Comparison of ENCODE assay signal across 9 cellular contexts in genomic region chr11:7548659-7549283, GRCh38. TPM values are rescaled to one million over a fixed set of nuclear protein-coding genes. Genes with fewer than 3 reads are reported as not detected.
DNase-seq lines count a peak whose midpoint lies in the region; ATAC-seq and TF ChIP-seq lines count a peak whose summit lies in the region.
"Had no signal": no experiment of that assay in that cellular context is flagged by ENCODE, and none has a peak within 500 bp of the region (broad histone marks: within the 10 kb centered on the region; RNA-seq: fewer than 3 reads in every experiment).

No MANE protein-coding gene starts in this region.

- H3K4me1 Mint-ChIP-seq in Calu3 (ENCODE audit: low read depth, unreplicated experiment) = no peaks in the 10 kb centered on the region

- ATAC-seq in GM19023 (IDR thresholded peaks at IDR 0.05; ENCODE audit: unreplicated experiment) = peak; percentile 82
- peak; percentile 90 for ATAC-seq in HG03064 (IDR thresholded peaks at IDR 0.05; ENCODE audit: low read depth, unreplicated experiment)
- ATAC-seq in mucosa of descending colon = peak; percentile 92

- peak; percentile 34 for TF ChIP-seq CTCF in Calu3 (IDR thresholded peaks at IDR 0.05; ENCODE audit: unreplicated experiment)
- peak; percentile 59 for TF ChIP-seq CTCF in mucosa of descending colon (IDR thresholded peaks at IDR 0.05)

- H3K27me3 Mint-ChIP-seq in Calu3 (ENCODE audit: unreplicated experiment) = no peaks in the 10 kb centered on the region

- no peaks in the 10 kb centered on the region for H3K36me3 ChIP-seq in mucosa of descending colon (ENCODE audit: low read depth)

- H3K4me3 Mint-ChIP-seq in Calu3 (ENCODE audit: low read depth, unreplicated experiment) = no peak overlapping the region
- H3K4me3 Mint-ChIP-seq: brain had no signal

- no peaks in the 10 kb centered on the region for H3K9me3 ChIP-seq in mucosa of descending colon

- CTCF ChIA-PET in Calu3 (lab: Charles Lee) = interaction anchor here (0.9 to 1.6 kb wide), 3 partner anchors 9 to 117 kb away, joined by 3 to 5 read pairs (median 4); no protein-coding TSS in a partner anchor

- BruUV-seq in Calu3 (replicated peaks; lab: Mats Ljungman, UMichigan) = no TSS peak

- peaks cover 6% of the 10 kb centered on the region for H3K4me1 ChIP-seq in mucosa of descending colon (ENCODE audit: low read depth)

- intact Hi-C loops in Calu3 (cut with micrococcal nuclease; ENCODE audit: unreplicated experiment) (no loop called here), mucosa of descending colon (cut with DNase I, micrococcal nuclease) (loop anchor here in 1 of 2 donors (2.0 kb wide), 1 partner anchor 40 kb away; no protein-coding TSS in a partner anchor)

- H3K36me3 Mint-ChIP-seq in Calu3 (ENCODE audit: insufficient read depth, unreplicated experiment) = no peaks in the 10 kb centered on the region
- H3K36me3 Mint-ChIP-seq: brain had no signal

- H3K4me3 ChIP-seq in mucosa of descending colon = no peak overlapping the region

- H3K27ac Mint-ChIP-seq in Calu3 (ENCODE audit: unreplicated experiment) = no peak overlapping the region
- H3K27ac Mint-ChIP-seq: brain had no signal

- H3K9me3 Mint-ChIP-seq in Calu3 (ENCODE audit: low read depth, unreplicated experiment) = no peaks in the 10 kb centered on the region
- H3K9me3 Mint-ChIP-seq: brain had no signal

- DNase-seq in Calu3 = peak; percentile 44
- peak; percentile 20 for DNase-seq in UCSD-AML1 (lab: John Stamatoyannopoulos, UW; ENCODE audit: unreplicated experiment)
- DNase-seq in mucosa of descending colon = peak in 2 of 3 donors; percentile 78
- no peak for DNase-seq in SK-N-DZ (ENCODE audit: low spot score)
- DNase-seq in NCI-H187 treated with DMSO at 0.1 percent for 48 hours (lab: John Stamatoyannopoulos, UW) = no peak
- no peak for DNase-seq in stimulated activated CD4-positive, alpha-beta T cell treated with anti-CD3 and anti-CD28 coated beads, Interleukin-4, amount 100 ng/mL, for 1 hour

RNA-seq across cellular contexts. Expression of gene PPFIBP2, which starts 35.0 kb away (rescaled TPM):
- 28.5 and 51.8 TPM in 2 replicates for total RNA-seq in Calu3 (2022)
- 10 to 100 TPM; 40.1 to 83.5 (median 69.2) TPM for total RNA-seq in mucosa of descending colon
- 0.14 and 0.23 TPM in 2 replicates for polyA plus RNA-seq in SK-N-DZ (2014; cell fraction: cytosol; rRNA removed)
- polyA plus RNA-seq in SK-N-DZ (2014; cell fraction: nucleus; rRNA removed) = not detected in 2 replicates

Comparison
In these comparisons a context has a peak if more than half of its experiments do, and no peak if none do; other contexts are left out.
1. DNase-seq: peak in Calu3 (single experiment), UCSD-AML1 (single experiment) and mucosa of descending colon (2 of 3); none in SK-N-DZ (single experiment), NCI-H187 treated with DMSO at 0.1 percent for 48 hours (single experiment) and stimulated activated CD4-positive, alpha-beta T cell treated with anti-CD3 and anti-CD28 coated beads, Interleukin-4, amount 100 ng/mL, for 1 hour (single experiment).
2. Peak in every context shown above with its lines, with median percentiles within 50 percentile points of each other: ATAC-seq.